Comparison of ENCODE assay signal across 26 cellular contexts in genomic region chr12:92253301-92253700, GRCh38.
"Had no signal": no experiment of that assay in that cellular context is flagged by ENCODE, and none has a peak within 500 bp of the region (broad histone marks: within the 10 kb centered on the region; RNA-seq: fewer than 3 reads in every experiment).

No MANE protein-coding gene starts in this region.

- H3K4me3 ChIP-seq: ascending aorta, colonic mucosa, dorsolateral prefrontal cortex, left lung, lung, neural progenitor cell, right lobe of liver, skin epidermis, tibial nerve had no signal

- DNase-seq: activated CD4-positive, alpha-beta T cell treated with anti-CD3 and anti-CD28 coated beads, Interleukin-2, amount 10 ng/mL, durations not matched to agents 7 days and 5 days; activated CD4-positive, CD25-positive, alpha-beta regulatory T cell treated with anti-CD3 and anti-CD28 coated beads, Interleukin-2, amount 50 U/mL, for 72 hours; activated CD8-positive, alpha-beta memory T cell treated with anti-CD3 and anti-CD28 coated beads, Interleukin-2, amount 10 ng/mL, durations not matched to agents 7 days and 5 days; activated CD8-positive, alpha-beta T cell treated with anti-CD3 and anti-CD28 coated beads for 36 hours; activated gamma-delta T cell treated with Interleukin-2 at 50 U/mL for 16 hours; activated T-cell treated with anti-CD3 and anti-CD28 coated beads for 4 hours; colonic mucosa; dorsolateral prefrontal cortex; foreskin melanocyte; kidney glomerular epithelial cell; left lung; naive thymus-derived CD8-positive, alpha-beta T cell; posterior cingulate gyrus; right lobe of liver; stimulated activated CD4-positive, alpha-beta T cell treated with anti-CD3 and anti-CD28 coated beads, Interleukin-1b, Interleukin-23, amount 100 ng/mL, for 48 hours; stimulated activated naive CD8-positive, alpha-beta T cell treated with anti-CD3 and anti-CD28 coated beads, Interleukin-15, amount 100 ng/mL, for 72 hours; WERI-Rb-1 had no signal

- H3K36me3 ChIP-seq: ascending aorta, colonic mucosa, left lung, neural progenitor cell, right lobe of liver, tibial nerve, WERI-Rb-1 had no signal

- H3K9ac ChIP-seq: neural progenitor cell had no signal

- H3K36me3 Mint-ChIP-seq: activated CD8-positive, alpha-beta memory T cell treated with anti-CD3 and anti-CD28 coated beads, Interleukin-2, amount 10 ng/mL, durations not matched to agents 7 days and 5 days; activated naive CD4-positive, alpha-beta T cell treated with anti-CD3 and anti-CD28 coated beads, Interleukin-2, amount 50 U/mL, for 24 hours; neural progenitor cell had no signal

- H3K27ac ChIP-seq: ascending aorta, colonic mucosa, dorsolateral prefrontal cortex, left lung, neural progenitor cell, right lobe of liver, skin epidermis, tibial nerve, WERI-Rb-1 had no signal

- ATAC-seq: activated CD8-positive, alpha-beta memory T cell treated with anti-CD3 and anti-CD28 coated beads, Interleukin-2, amount 10 ng/mL, durations not matched to agents 7 days and 5 days; activated CD8-positive, alpha-beta T cell treated with anti-CD3 and anti-CD28 coated beads for 36 hours; left lung; naive thymus-derived CD8-positive, alpha-beta T cell; right lobe of liver; stimulated activated naive CD8-positive, alpha-beta T cell treated with anti-CD3 and anti-CD28 coated beads, Interleukin-15, amount 100 ng/mL, for 72 hours had no signal

- H2AFZ ChIP-seq: neural progenitor cell had no signal

- H3K4me2 ChIP-seq: neural progenitor cell had no signal

- FAIRE-seq: TTC549 had no signal

- H3K9me3 Mint-ChIP-seq: activated CD8-positive, alpha-beta T cell treated with anti-CD3 and anti-CD28 coated beads for 36 hours had no signal

- H3K27ac Mint-ChIP-seq: activated CD4-positive, alpha-beta T cell treated with anti-CD3 and anti-CD28 coated beads, Interleukin-2, amount 10 ng/mL, durations not matched to agents 7 days and 5 days; activated CD8-positive, alpha-beta memory T cell treated with anti-CD3 and anti-CD28 coated beads, Interleukin-2, amount 10 ng/mL, durations not matched to agents 7 days and 5 days; activated CD8-positive, alpha-beta T cell treated with anti-CD3 and anti-CD28 coated beads for 36 hours; activated naive CD4-positive, alpha-beta T cell treated with anti-CD3 and anti-CD28 coated beads, Interleukin-2, amount 50 U/mL, for 24 hours; activated T-helper 1 cell treated with anti-CD3 and anti-CD28 coated beads, Interleukin-12 subunit alpha, Interleukin-12 subunit beta, Interleukin-2, Interleukin-4 antibody, amounts not matched to agents 30 ng/mL and 10 ng/mL and 1 ng/mL, durations not matched to agents 14 hours and 24 hours and 36 hours; naive thymus-derived CD8-positive, alpha-beta T cell; neural progenitor cell; stimulated activated naive CD8-positive, alpha-beta T cell treated with anti-CD3 and anti-CD28 coated beads, Interleukin-15, amount 100 ng/mL, for 72 hours had no signal

- H3K9me3 ChIP-seq: ascending aorta, colonic mucosa, left lung, right lobe of liver, tibial nerve had no signal

- H3K4me3 Mint-ChIP-seq: activated CD4-positive, alpha-beta T cell treated with anti-CD3 and anti-CD28 coated beads, Interleukin-2, amount 10 ng/mL, durations not matched to agents 7 days and 5 days; activated CD8-positive, alpha-beta memory T cell treated with anti-CD3 and anti-CD28 coated beads, Interleukin-2, amount 10 ng/mL, durations not matched to agents 7 days and 5 days; activated CD8-positive, alpha-beta T cell treated with anti-CD3 and anti-CD28 coated beads for 36 hours; activated naive CD4-positive, alpha-beta T cell treated with anti-CD3 and anti-CD28 coated beads, Interleukin-2, amount 50 U/mL, for 24 hours; activated T-helper 1 cell treated with anti-CD3 and anti-CD28 coated beads, Interleukin-12 subunit alpha, Interleukin-12 subunit beta, Interleukin-2, Interleukin-4 antibody, amounts not matched to agents 30 ng/mL and 10 ng/mL and 1 ng/mL, durations not matched to agents 14 hours and 24 hours and 36 hours; central memory CD8-positive, alpha-beta T cell; naive thymus-derived CD8-positive, alpha-beta T cell; neural progenitor cell; stimulated activated naive CD8-positive, alpha-beta T cell treated with anti-CD3 and anti-CD28 coated beads, Interleukin-15, amount 100 ng/mL, for 72 hours had no signal

- H3K27me3 ChIP-seq: ascending aorta, colonic mucosa, dorsolateral prefrontal cortex, left lung, neural progenitor cell, right lobe of liver, tibial nerve had no signal

- H3K4me1 ChIP-seq: ascending aorta, colonic mucosa, left lung, neural progenitor cell, right lobe of liver, tibial nerve had no signal

- H3K4me1 Mint-ChIP-seq: activated CD4-positive, alpha-beta T cell treated with anti-CD3 and anti-CD28 coated beads, Interleukin-2, amount 10 ng/mL, durations not matched to agents 7 days and 5 days; activated CD8-positive, alpha-beta memory T cell treated with anti-CD3 and anti-CD28 coated beads, Interleukin-2, amount 10 ng/mL, durations not matched to agents 7 days and 5 days had no signal

- H3K27me3 Mint-ChIP-seq: activated CD4-positive, alpha-beta T cell treated with anti-CD3 and anti-CD28 coated beads, Interleukin-2, amount 10 ng/mL, durations not matched to agents 7 days and 5 days; activated CD8-positive, alpha-beta memory T cell treated with anti-CD3 and anti-CD28 coated beads, Interleukin-2, amount 10 ng/mL, durations not matched to agents 7 days and 5 days; activated CD8-positive, alpha-beta T cell treated with anti-CD3 and anti-CD28 coated beads for 36 hours; activated naive CD4-positive, alpha-beta T cell treated with anti-CD3 and anti-CD28 coated beads, Interleukin-2, amount 50 U/mL, for 24 hours; central memory CD8-positive, alpha-beta T cell; naive thymus-derived CD8-positive, alpha-beta T cell; stimulated activated naive CD8-positive, alpha-beta T cell treated with anti-CD3 and anti-CD28 coated beads, Interleukin-15, amount 100 ng/mL, for 72 hours had no signal
